Comparison of ENCODE assay signal across 2 cellular contexts in genomic region chr6:85672623-85673022, GRCh38.
TF ChIP-seq lines count a peak whose summit lies in the region.

No MANE protein-coding gene starts in this region.

TF ChIP-seq in GM23338, 12 proteins besides CTCF, POLR2A, EP300 and RAD21 (continued from another document):
- TF ChIP-seq ZNF462 (CRISPR knock-in tag; IDR thresholded peaks at IDR 0.05): no peak
- TF ChIP-seq JUNB (IDR thresholded peaks at IDR 0.05; ENCODE audit: unreplicated experiment): no peak
- no peak for TF ChIP-seq CREB1 (CRISPR knock-in tag; IDR thresholded peaks at IDR 0.05; ENCODE audit: low read depth)
- TF ChIP-seq ZNF114 (CRISPR knock-in tag; IDR thresholded peaks at IDR 0.05): no peak
- no peak for TF ChIP-seq NANOG (IDR thresholded peaks at IDR 0.05; ENCODE audit: borderline replicate concordance)
- no peak for TF ChIP-seq REST (IDR thresholded peaks at IDR 0.05; ENCODE audit: unreplicated experiment)
- TF ChIP-seq ZNF331 (CRISPR knock-in tag; IDR thresholded peaks at IDR 0.05; ENCODE audit: low read depth): no peak

TF ChIP-seq in WTC11, 78 proteins besides CTCF, POLR2A, EP300 and RAD21 (continued from another document and continues in another):
- no peak for TF ChIP-seq CDX4 (CRISPR knock-in tag; IDR thresholded peaks at IDR 0.05; ENCODE audit: borderline replicate concordance)
- no peak for TF ChIP-seq NR1H2 (CRISPR knock-in tag; IDR thresholded peaks at IDR 0.05)
- TF ChIP-seq SMAD4 (CRISPR knock-in tag; IDR thresholded peaks at IDR 0.05): no peak
- no peak for TF ChIP-seq MXD4 (CRISPR knock-in tag; IDR thresholded peaks at IDR 0.05; ENCODE audit: borderline replicate concordance)
- peak; percentile 68; the same call in 1 of the 2 replicates for TF ChIP-seq ZNF416 (CRISPR knock-in tag; IDR thresholded peaks at IDR 0.05)
- TF ChIP-seq, protein P1, sequence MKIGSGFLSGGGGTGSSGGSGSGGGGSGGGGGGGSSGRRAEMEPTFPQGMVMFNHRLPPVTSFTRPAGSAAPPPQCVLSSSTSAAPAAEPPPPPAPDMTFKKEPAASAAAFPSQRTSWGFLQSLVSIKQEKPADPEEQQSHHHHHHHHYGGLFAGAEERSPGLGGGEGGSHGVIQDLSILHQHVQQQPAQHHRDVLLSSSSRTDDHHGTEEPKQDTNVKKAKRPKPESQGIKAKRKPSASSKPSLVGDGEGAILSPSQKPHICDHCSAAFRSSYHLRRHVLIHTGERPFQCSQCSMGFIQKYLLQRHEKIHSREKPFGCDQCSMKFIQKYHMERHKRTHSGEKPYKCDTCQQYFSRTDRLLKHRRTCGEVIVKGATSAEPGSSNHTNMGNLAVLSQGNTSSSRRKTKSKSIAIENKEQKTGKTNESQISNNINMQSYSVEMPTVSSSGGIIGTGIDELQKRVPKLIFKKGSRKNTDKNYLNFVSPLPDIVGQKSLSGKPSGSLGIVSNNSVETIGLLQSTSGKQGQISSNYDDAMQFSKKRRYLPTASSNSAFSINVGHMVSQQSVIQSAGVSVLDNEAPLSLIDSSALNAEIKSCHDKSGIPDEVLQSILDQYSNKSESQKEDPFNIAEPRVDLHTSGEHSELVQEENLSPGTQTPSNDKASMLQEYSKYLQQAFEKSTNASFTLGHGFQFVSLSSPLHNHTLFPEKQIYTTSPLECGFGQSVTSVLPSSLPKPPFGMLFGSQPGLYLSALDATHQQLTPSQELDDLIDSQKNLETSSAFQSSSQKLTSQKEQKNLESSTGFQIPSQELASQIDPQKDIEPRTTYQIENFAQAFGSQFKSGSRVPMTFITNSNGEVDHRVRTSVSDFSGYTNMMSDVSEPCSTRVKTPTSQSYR (CRISPR knock-in tag; IDR thresholded peaks at IDR 0.05): no peak
- no peak for TF ChIP-seq ZBTB21 (CRISPR knock-in tag; IDR thresholded peaks at IDR 0.05; ENCODE audit: borderline replicate concordance)
- TF ChIP-seq, protein P2, sequence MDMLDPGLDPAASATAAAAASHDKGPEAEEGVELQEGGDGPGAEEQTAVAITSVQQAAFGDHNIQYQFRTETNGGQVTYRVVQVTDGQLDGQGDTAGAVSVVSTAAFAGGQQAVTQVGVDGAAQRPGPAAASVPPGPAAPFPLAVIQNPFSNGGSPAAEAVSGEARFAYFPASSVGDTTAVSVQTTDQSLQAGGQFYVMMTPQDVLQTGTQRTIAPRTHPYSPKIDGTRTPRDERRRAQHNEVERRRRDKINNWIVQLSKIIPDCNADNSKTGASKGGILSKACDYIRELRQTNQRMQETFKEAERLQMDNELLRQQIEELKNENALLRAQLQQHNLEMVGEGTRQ (CRISPR knock-in tag; IDR thresholded peaks at IDR 0.05): no peak
- TF ChIP-seq CREM (CRISPR knock-in tag; IDR thresholded peaks at IDR 0.05): no peak
- TF ChIP-seq, protein P3, sequence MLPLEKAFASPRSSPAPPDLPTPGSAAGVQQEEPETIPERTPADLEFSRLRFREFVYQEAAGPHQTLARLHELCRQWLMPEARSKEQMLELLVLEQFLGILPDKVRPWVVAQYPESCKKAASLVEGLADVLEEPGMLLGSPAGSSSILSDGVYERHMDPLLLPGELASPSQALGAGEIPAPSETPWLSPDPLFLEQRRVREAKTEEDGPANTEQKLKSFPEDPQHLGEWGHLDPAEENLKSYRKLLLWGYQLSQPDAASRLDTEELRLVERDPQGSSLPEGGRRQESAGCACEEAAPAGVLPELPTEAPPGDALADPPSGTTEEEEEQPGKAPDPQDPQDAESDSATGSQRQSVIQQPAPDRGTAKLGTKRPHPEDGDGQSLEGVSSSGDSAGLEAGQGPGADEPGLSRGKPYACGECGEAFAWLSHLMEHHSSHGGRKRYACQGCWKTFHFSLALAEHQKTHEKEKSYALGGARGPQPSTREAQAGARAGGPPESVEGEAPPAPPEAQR (CRISPR knock-in tag; IDR thresholded peaks at IDR 0.05): no peak
- TF ChIP-seq TP53 (CRISPR knock-in tag; IDR thresholded peaks at IDR 0.05): no peak
- TF ChIP-seq GRHL2 (CRISPR knock-in tag; IDR thresholded peaks at IDR 0.05; ENCODE audit: insufficient replicate concordance, severe bottlenecking): no peak
- TF ChIP-seq ESRRA (CRISPR knock-in tag; IDR thresholded peaks at IDR 0.05; ENCODE audit: borderline replicate concordance): no peak
- no peak for TF ChIP-seq ZNF121 (CRISPR knock-in tag; IDR thresholded peaks at IDR 0.05)
- TF ChIP-seq PRDM15 (CRISPR knock-in tag; IDR thresholded peaks at IDR 0.05): no peak
- TF ChIP-seq NFATC4 (CRISPR knock-in tag; IDR thresholded peaks at IDR 0.05): peak; percentile 87
- TF ChIP-seq CBFB (CRISPR knock-in tag; IDR thresholded peaks at IDR 0.05; ENCODE audit: low read depth): no peak
- no peak for TF ChIP-seq ZNF396 (CRISPR knock-in tag; IDR thresholded peaks at IDR 0.05; ENCODE audit: borderline replicate concordance)
- no peak for TF ChIP-seq FOXK1 (CRISPR knock-in tag; IDR thresholded peaks at IDR 0.05)
- TF ChIP-seq RELA (CRISPR knock-in tag; IDR thresholded peaks at IDR 0.05; ENCODE audit: borderline replicate concordance): no peak
- TF ChIP-seq GTF2I (CRISPR knock-in tag; conservative IDR thresholded peaks at IDR 0.05): no peak
- TF ChIP-seq TEAD4 (CRISPR knock-in tag; IDR thresholded peaks at IDR 0.05): no peak
- TF ChIP-seq ZNF317 (CRISPR knock-in tag; IDR thresholded peaks at IDR 0.05; ENCODE audit: borderline replicate concordance, low read depth): no peak
- no peak for TF ChIP-seq ELF4 (CRISPR knock-in tag; IDR thresholded peaks at IDR 0.05; ENCODE audit: low read depth)
- TF ChIP-seq AFF4 (CRISPR knock-in tag; IDR thresholded peaks at IDR 0.05; ENCODE audit: borderline replicate concordance): no peak
- no peak for TF ChIP-seq SOX15 (CRISPR knock-in tag; IDR thresholded peaks at IDR 0.05)
- no peak for TF ChIP-seq IRF2 (CRISPR knock-in tag; IDR thresholded peaks at IDR 0.05; ENCODE audit: borderline replicate concordance, low read depth)
- TF ChIP-seq, protein P4, sequence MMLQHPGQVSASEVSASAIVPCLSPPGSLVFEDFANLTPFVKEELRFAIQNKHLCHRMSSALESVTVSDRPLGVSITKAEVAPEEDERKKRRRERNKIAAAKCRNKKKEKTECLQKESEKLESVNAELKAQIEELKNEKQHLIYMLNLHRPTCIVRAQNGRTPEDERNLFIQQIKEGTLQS (CRISPR knock-in tag; conservative IDR thresholded peaks at IDR 0.05): no peak
- no peak for TF ChIP-seq RORB (CRISPR knock-in tag; IDR thresholded peaks at IDR 0.05)
- TF ChIP-seq ETV6 (CRISPR knock-in tag; IDR thresholded peaks at IDR 0.05): no peak
- no peak for TF ChIP-seq HMGA2 (CRISPR knock-in tag; IDR thresholded peaks at IDR 0.05)
- no peak for TF ChIP-seq JUN (CRISPR knock-in tag; IDR thresholded peaks at IDR 0.05)
- peak; percentile 81; the same call in 1 of the 2 replicates for TF ChIP-seq EMX1 (CRISPR knock-in tag; IDR thresholded peaks at IDR 0.05)
- TF ChIP-seq, protein P5, sequence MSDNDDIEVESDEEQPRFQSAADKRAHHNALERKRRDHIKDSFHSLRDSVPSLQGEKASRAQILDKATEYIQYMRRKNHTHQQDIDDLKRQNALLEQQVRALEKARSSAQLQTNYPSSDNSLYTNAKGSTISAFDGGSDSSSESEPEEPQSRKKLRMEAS (CRISPR knock-in tag; IDR thresholded peaks at IDR 0.05): no peak
- TF ChIP-seq, protein P6, sequence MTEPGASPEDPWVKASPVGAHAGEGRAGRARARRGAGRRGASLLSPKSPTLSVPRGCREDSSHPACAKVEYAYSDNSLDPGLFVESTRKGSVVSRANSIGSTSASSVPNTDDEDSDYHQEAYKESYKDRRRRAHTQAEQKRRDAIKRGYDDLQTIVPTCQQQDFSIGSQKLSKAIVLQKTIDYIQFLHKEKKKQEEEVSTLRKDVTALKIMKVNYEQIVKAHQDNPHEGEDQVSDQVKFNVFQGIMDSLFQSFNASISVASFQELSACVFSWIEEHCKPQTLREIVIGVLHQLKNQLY (CRISPR knock-in tag; IDR thresholded peaks at IDR 0.05): no peak
- TF ChIP-seq TEAD1 (CRISPR knock-in tag; IDR thresholded peaks at IDR 0.05): no peak
- TF ChIP-seq, protein P7, sequence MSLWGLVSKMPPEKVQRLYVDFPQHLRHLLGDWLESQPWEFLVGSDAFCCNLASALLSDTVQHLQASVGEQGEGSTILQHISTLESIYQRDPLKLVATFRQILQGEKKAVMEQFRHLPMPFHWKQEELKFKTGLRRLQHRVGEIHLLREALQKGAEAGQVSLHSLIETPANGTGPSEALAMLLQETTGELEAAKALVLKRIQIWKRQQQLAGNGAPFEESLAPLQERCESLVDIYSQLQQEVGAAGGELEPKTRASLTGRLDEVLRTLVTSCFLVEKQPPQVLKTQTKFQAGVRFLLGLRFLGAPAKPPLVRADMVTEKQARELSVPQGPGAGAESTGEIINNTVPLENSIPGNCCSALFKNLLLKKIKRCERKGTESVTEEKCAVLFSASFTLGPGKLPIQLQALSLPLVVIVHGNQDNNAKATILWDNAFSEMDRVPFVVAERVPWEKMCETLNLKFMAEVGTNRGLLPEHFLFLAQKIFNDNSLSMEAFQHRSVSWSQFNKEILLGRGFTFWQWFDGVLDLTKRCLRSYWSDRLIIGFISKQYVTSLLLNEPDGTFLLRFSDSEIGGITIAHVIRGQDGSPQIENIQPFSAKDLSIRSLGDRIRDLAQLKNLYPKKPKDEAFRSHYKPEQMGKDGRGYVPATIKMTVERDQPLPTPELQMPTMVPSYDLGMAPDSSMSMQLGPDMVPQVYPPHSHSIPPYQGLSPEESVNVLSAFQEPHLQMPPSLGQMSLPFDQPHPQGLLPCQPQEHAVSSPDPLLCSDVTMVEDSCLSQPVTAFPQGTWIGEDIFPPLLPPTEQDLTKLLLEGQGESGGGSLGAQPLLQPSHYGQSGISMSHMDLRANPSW (CRISPR knock-in tag; conservative IDR thresholded peaks at IDR 0.05; ENCODE audit: low read depth): no peak
- TF ChIP-seq NFYB (CRISPR knock-in tag; conservative IDR thresholded peaks at IDR 0.05; ENCODE audit: low read depth): no peak
- no peak for TF ChIP-seq KAT7 (CRISPR knock-in tag; IDR thresholded peaks at IDR 0.05; ENCODE audit: borderline replicate concordance)
- no peak for TF ChIP-seq FOXP1 (CRISPR knock-in tag; IDR thresholded peaks at IDR 0.05; ENCODE audit: borderline replicate concordance)
- TF ChIP-seq, protein P8, sequence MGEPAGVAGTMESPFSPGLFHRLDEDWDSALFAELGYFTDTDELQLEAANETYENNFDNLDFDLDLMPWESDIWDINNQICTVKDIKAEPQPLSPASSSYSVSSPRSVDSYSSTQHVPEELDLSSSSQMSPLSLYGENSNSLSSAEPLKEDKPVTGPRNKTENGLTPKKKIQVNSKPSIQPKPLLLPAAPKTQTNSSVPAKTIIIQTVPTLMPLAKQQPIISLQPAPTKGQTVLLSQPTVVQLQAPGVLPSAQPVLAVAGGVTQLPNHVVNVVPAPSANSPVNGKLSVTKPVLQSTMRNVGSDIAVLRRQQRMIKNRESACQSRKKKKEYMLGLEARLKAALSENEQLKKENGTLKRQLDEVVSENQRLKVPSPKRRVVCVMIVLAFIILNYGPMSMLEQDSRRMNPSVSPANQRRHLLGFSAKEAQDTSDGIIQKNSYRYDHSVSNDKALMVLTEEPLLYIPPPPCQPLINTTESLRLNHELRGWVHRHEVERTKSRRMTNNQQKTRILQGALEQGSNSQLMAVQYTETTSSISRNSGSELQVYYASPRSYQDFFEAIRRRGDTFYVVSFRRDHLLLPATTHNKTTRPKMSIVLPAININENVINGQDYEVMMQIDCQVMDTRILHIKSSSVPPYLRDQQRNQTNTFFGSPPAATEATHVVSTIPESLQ (CRISPR knock-in tag; IDR thresholded peaks at IDR 0.05): no peak
- no peak for TF ChIP-seq SMAD3 (CRISPR knock-in tag; IDR thresholded peaks at IDR 0.05; ENCODE audit: borderline replicate concordance)
